Comparison of ENCODE assay signal across 10 cellular contexts in the genomic region with DNA sequence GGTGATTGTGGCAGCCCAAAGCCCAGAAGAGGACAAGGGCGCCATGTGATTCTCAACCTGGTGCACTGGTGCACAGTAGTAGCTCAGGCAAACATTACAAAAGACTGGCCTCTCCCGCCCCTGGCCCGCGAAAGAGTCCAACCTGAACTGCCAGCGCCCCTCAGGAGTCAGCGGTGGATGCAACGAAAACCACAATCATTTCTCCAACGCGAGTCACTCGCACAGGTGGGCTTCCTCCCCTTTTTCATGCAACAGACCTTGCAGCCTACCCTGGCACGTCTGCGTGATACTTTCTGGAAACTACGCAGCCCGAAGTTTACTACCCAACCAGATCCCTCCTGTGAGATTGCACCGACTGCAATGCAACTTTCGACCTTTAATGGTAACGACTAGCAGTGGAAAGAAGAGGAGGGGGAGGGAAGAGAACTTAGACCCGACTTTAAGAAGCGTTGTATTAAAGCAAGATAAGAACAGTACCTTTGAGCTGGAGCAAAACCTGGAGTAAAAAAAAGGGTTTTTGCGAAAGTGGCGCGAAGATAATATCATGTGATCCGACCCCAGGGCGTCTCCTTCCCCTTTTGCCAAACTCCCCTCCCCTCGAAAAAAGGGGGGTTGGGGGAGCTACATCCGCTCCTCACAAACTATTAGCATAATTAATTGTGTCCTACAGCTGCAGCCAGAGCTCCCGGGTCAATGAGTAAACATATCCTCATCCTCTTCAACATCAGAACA.
DNase-seq lines count a peak whose midpoint lies in the region; ATAC-seq and TF ChIP-seq lines count a peak whose summit lies in the region.
"Had no signal": no experiment of that assay in that cellular context is flagged by ENCODE, and none has a peak within 500 bp of the region (broad histone marks: within the 10 kb centered on the region; RNA-seq: fewer than 3 reads in every experiment).

No MANE protein-coding gene starts in this region.

- no peak overlapping the region for H2AFZ ChIP-seq in neural cell (ENCODE audit: low read depth, low read length)
- H2AFZ ChIP-seq in GM23248 = no peak overlapping the region

- TF ChIP-seq EP300 in neural cell (conservative IDR thresholded peaks at IDR 0.05; ENCODE audit: poor library complexity, severe bottlenecking) = no peak

- H3K9me3 ChIP-seq in CD8-positive, alpha-beta T cell (ENCODE audit: low read length) = no peaks in the 10 kb centered on the region
- H3K9me3 ChIP-seq in neural cell (ENCODE audit: low read length) = no peaks in the 10 kb centered on the region
- no peaks in the 10 kb centered on the region for H3K9me3 ChIP-seq in mucosa of descending colon
- no peaks in the 10 kb centered on the region for H3K9me3 ChIP-seq in GM23248 (ENCODE audit: low read depth)

- H3K27me3 ChIP-seq in CD8-positive, alpha-beta T cell (ENCODE audit: insufficient read depth, low read length) = no peaks in the 10 kb centered on the region
- peaks cover 12% of the 10 kb centered on the region for H3K27me3 ChIP-seq in neural cell (ENCODE audit: insufficient read depth, low read depth, low read length)
- H3K27me3 ChIP-seq in GM23248 (replicated peaks; ENCODE audit: insufficient read depth) = 0 out of 2 replicates have a peak, but pooled peaks cover 9% of the 10 kb centered on the region

- H3K36me3 ChIP-seq in CD8-positive, alpha-beta T cell (ENCODE audit: insufficient read depth, low read length) = no peaks in the 10 kb centered on the region
- H3K36me3 ChIP-seq in neural cell (ENCODE audit: insufficient read depth, low read length) (no peaks in the 10 kb centered on the region), mucosa of descending colon (ENCODE audit: low read depth) (no peaks in the 10 kb centered on the region), GM23248 (ENCODE audit: low read depth) (no peaks in the 10 kb centered on the region)

- H3K4me3 ChIP-seq in CD8-positive, alpha-beta T cell (ENCODE audit: low read depth, low read length) = peak overlapping the region; percentile 39
- peak overlapping the region; percentile 71 for H3K4me3 ChIP-seq in Jurkat, Clone E6-1 (ENCODE audit: low read length)
- H3K4me3 ChIP-seq in coronary artery (peak overlapping the region; percentile 69), neural cell (ENCODE audit: low read length) (peak overlapping the region; percentile 72), mucosa of descending colon (no peak overlapping the region), GM23248 (no peak overlapping the region)

- TF ChIP-seq CTCF in CD8-positive, alpha-beta T cell (IDR thresholded peaks at IDR 0.05) = no peak
- TF ChIP-seq CTCF in coronary artery (IDR thresholded peaks at IDR 0.05) (no peak), neural cell (IDR thresholded peaks at IDR 0.05; ENCODE audit: poor library complexity, severe bottlenecking) (no peak), mucosa of descending colon (IDR thresholded peaks at IDR 0.05) (no peak)

- TF ChIP-seq RAD21 in neural cell (conservative IDR thresholded peaks at IDR 0.05) = no peak

- in situ Hi-C loops in GM23248 (cut with MboI) = no loop called here

- H3K9me3 Mint-ChIP-seq in CD8-positive, alpha-beta T cell = no peaks in the 10 kb centered on the region
- H3K9me3 Mint-ChIP-seq: HFFc6 had no signal

- H3K27ac Mint-ChIP-seq in CD8-positive, alpha-beta T cell = no peak overlapping the region
- H3K27ac Mint-ChIP-seq: HFFc6 had no signal

- H3K4me1 Mint-ChIP-seq in CD8-positive, alpha-beta T cell (ENCODE audit: low read depth) = peaks cover 14% of the 10 kb centered on the region

- H3F3A ChIP-seq in neural cell (ENCODE audit: insufficient read depth, low read length, poor library complexity, severe bottlenecking) (no peaks in the 10 kb centered on the region), GM23248 (ENCODE audit: insufficient read depth) (no peaks in the 10 kb centered on the region)

- H3K4me2 ChIP-seq in neural cell (ENCODE audit: low read length) (no peak overlapping the region), GM23248 (ENCODE audit: unreplicated experiment) (no peak overlapping the region)

- no peak for DNase-seq in CD8-positive, alpha-beta T cell
- peak; percentile 61 for DNase-seq in Jurkat, Clone E6-1 (ENCODE audit: low read depth, low spot score)
- no peak for DNase-seq in coronary artery (ENCODE audit: low spot score)
- DNase-seq in mucosa of descending colon = no peak
- no peak for DNase-seq in posterior vena cava (ENCODE audit: low spot score)
- no peak for DNase-seq in GM23248
- DNase-seq: activated CD4-positive, CD25-positive, alpha-beta regulatory T cell; HFFc6 had no signal

- no peaks in the 10 kb centered on the region for H3K4me1 ChIP-seq in CD8-positive, alpha-beta T cell (ENCODE audit: insufficient read depth, low read length)
- no peaks in the 10 kb centered on the region for H3K4me1 ChIP-seq in mucosa of descending colon (ENCODE audit: low read depth)
- no peaks in the 10 kb centered on the region for H3K4me1 ChIP-seq in GM23248 (ENCODE audit: insufficient read depth)

- WGBS in GM23248 (ENCODE audit: low coverage in 1 of 2, low lambda C conversion rate in 2 of 2, missing lambda C conversion rate in 2 of 2), 2 experiments = 32 to 35% methylated on average over 19 to 24 of the region's 27 CpGs

- H3K36me3 Mint-ChIP-seq in CD8-positive, alpha-beta T cell = no peaks in the 10 kb centered on the region

- ATAC-seq in CD8-positive, alpha-beta T cell = peak; percentile 32
- ATAC-seq in mucosa of descending colon (no peak), HG03025 (IDR thresholded peaks at IDR 0.05; ENCODE audit: low FRiP score, unreplicated experiment) (no peak)

- peaks cover 15% of the 10 kb centered on the region for H3K27me3 Mint-ChIP-seq in CD8-positive, alpha-beta T cell (ENCODE audit: low read depth)

- peak overlapping the region; percentile 91 for H3K4me3 Mint-ChIP-seq in CD8-positive, alpha-beta T cell

- H3K9ac ChIP-seq in neural cell (ENCODE audit: low read length) (no peak overlapping the region), GM23248 (no peak overlapping the region)

- H3K79me2 ChIP-seq in neural cell (replicated peaks; ENCODE audit: insufficient read depth, low read length) (peaks cover 3% of the 10 kb centered on the region), GM23248 (ENCODE audit: insufficient read depth) (no peaks in the 10 kb centered on the region)

- H3K9me2 ChIP-seq in neural cell (ENCODE audit: insufficient read depth, low read length) = no peaks in the 10 kb centered on the region
- H3K9me2 ChIP-seq in GM23248 (ENCODE audit: insufficient read depth) = no peaks in the 10 kb centered on the region

- H4K20me1 ChIP-seq in neural cell (ENCODE audit: insufficient read depth) (no peaks in the 10 kb centered on the region), GM23248 (ENCODE audit: insufficient read depth) (no peaks in the 10 kb centered on the region)

- POLR2A ChIA-PET in CD8-positive, alpha-beta T cell (lab: Charles Lee) = no interaction called here

- intact Hi-C loops in CD8-positive, alpha-beta T cell (cut with DNase I, micrococcal nuclease) = no loop called here
- intact Hi-C loops in mucosa of descending colon (cut with DNase I, micrococcal nuclease) (no loop called here), posterior vena cava (cut with DNase I) (no loop called here)

- CTCF ChIA-PET in CD8-positive, alpha-beta T cell (lab: Charles Lee) = no interaction called here

- H3K27ac ChIP-seq in CD8-positive, alpha-beta T cell (ENCODE audit: low read depth, low read length) = no peak overlapping the region
- H3K27ac ChIP-seq in coronary artery (no peak overlapping the region), neural cell (ENCODE audit: low read length) (no peak overlapping the region), GM23248 (no peak overlapping the region)

TF ChIP-seq in neural cell, 6 proteins besides CTCF, POLR2A, EP300 and RAD21:
- no peak for TF ChIP-seq TAF1 (IDR thresholded peaks at IDR 0.05; ENCODE audit: low read depth)
- TF ChIP-seq, protein P1, sequence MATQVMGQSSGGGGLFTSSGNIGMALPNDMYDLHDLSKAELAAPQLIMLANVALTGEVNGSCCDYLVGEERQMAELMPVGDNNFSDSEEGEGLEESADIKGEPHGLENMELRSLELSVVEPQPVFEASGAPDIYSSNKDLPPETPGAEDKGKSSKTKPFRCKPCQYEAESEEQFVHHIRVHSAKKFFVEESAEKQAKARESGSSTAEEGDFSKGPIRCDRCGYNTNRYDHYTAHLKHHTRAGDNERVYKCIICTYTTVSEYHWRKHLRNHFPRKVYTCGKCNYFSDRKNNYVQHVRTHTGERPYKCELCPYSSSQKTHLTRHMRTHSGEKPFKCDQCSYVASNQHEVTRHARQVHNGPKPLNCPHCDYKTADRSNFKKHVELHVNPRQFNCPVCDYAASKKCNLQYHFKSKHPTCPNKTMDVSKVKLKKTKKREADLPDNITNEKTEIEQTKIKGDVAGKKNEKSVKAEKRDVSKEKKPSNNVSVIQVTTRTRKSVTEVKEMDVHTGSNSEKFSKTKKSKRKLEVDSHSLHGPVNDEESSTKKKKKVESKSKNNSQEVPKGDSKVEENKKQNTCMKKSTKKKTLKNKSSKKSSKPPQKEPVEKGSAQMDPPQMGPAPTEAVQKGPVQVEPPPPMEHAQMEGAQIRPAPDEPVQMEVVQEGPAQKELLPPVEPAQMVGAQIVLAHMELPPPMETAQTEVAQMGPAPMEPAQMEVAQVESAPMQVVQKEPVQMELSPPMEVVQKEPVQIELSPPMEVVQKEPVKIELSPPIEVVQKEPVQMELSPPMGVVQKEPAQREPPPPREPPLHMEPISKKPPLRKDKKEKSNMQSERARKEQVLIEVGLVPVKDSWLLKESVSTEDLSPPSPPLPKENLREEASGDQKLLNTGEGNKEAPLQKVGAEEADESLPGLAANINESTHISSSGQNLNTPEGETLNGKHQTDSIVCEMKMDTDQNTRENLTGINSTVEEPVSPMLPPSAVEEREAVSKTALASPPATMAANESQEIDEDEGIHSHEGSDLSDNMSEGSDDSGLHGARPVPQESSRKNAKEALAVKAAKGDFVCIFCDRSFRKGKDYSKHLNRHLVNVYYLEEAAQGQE (IDR thresholded peaks at IDR 0.05; ENCODE audit: borderline replicate concordance) = no peak
- TF ChIP-seq POLR2AphosphoS5 (IDR thresholded peaks at IDR 0.05) = no peak

Comparison
In these comparisons a context has a peak if more than half of its experiments do, and no peak if none do; other contexts are left out.
1. H3K4me3 ChIP-seq: peak in CD8-positive, alpha-beta T cell (single experiment), Jurkat, Clone E6-1 (single experiment), coronary artery (single experiment) and neural cell (single experiment); none in mucosa of descending colon (single experiment) and GM23248 (single experiment).